ENCODE assay signal across 24 cellular contexts in the genomic region with DNA sequence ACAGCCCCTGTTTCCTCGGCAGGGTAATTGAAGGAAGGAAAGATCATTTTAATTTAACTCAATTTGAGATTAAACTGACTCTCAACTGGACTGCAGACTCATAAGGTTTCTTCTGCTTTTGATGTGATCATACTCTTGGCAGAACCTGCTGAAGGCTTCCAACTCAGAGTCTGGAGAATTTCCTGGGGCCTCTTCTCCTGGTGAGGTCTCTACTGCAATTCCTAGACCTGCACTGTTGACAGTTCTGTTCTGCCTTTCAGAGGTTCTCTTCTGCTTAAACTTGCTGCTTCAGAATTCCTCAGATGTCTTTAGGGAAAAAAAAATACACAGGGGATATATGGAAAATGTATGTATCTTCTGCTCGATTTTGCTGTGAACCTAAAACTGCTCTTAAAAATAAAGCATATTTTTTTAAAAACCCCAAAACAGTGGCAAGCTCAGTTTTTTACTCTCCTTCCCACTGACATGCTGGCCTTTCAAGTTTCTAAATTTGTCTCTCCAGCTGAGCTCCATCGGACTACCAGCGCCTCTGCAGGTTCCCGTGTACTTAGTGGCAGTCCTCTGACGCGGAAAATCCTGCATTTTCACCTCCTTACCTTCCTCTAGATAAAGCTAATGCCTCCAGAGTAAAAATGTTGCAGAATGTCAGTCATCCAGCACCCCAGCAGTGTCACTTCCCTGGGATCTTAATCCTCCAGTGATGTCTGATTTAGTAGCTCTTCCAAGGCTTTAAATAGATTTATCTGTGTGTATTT.
"Had no signal": no experiment of that assay in that cellular context is flagged by ENCODE, and none has a peak within 500 bp of the region (broad histone marks: within the 10 kb centered on the region; RNA-seq: fewer than 3 reads in every experiment).

No MANE protein-coding gene starts in this region.

- H3K9me3 Mint-ChIP-seq: activated CD4-positive, alpha-beta memory T cell treated with anti-CD3 and anti-CD28 coated beads for 36 hours; activated CD4-positive, alpha-beta T cell treated with anti-CD3 and anti-CD28 coated beads, Interleukin-2, amount 10 ng/mL, durations not matched to agents 24 days and 14 days had no signal

- H3K36me3 ChIP-seq: ascending aorta, neutrophil, spleen, uterus had no signal

- H3K9me3 ChIP-seq: neutrophil, psoas muscle, spleen, uterus had no signal

- H3K27ac ChIP-seq: ascending aorta, neutrophil, psoas muscle, spleen, uterus had no signal

- H3K36me3 Mint-ChIP-seq: activated CD4-positive, alpha-beta memory T cell treated with anti-CD3 and anti-CD28 coated beads for 36 hours; activated naive CD8-positive, alpha-beta T cell treated with anti-CD3 and anti-CD28 coated beads, Interleukin-2, amount 10 ng/mL, durations not matched to agents 7 days and 5 days; brain; naive thymus-derived CD8-positive, alpha-beta T cell; type B pancreatic cell had no signal

- H3K4me3 Mint-ChIP-seq: activated CD4-positive, alpha-beta memory T cell treated with anti-CD3 and anti-CD28 coated beads for 36 hours; activated CD4-positive, alpha-beta T cell treated with anti-CD3 and anti-CD28 coated beads, Interleukin-2, amount 10 ng/mL, durations not matched to agents 24 days and 14 days; activated naive CD4-positive, alpha-beta T cell treated with anti-CD3 and anti-CD28 coated beads for 36 hours; activated naive CD8-positive, alpha-beta T cell treated with anti-CD3 and anti-CD28 coated beads, Interleukin-2, amount 10 ng/mL, durations not matched to agents 7 days and 5 days; activated T-helper 1 cell treated with anti-CD3 and anti-CD28 coated beads, Interleukin-12 subunit alpha, Interleukin-12 subunit beta, Interleukin-2, Interleukin-4 antibody, amounts not matched to agents 30 ng/mL and 10 ng/mL and 1 ng/mL, durations not matched to agents 14 hours and 24 hours and 36 hours; brain; effector memory CD8-positive, alpha-beta T cell; naive thymus-derived CD8-positive, alpha-beta T cell; type B pancreatic cell had no signal

- H3K4me3 ChIP-seq: ascending aorta, psoas muscle, spleen, uterus had no signal

- H3K27me3 Mint-ChIP-seq: activated CD4-positive, alpha-beta memory T cell treated with anti-CD3 and anti-CD28 coated beads for 36 hours; activated CD4-positive, alpha-beta T cell treated with anti-CD3 and anti-CD28 coated beads, Interleukin-2, amount 10 ng/mL, durations not matched to agents 24 days and 14 days; activated naive CD8-positive, alpha-beta T cell treated with anti-CD3 and anti-CD28 coated beads, Interleukin-2, amount 10 ng/mL, durations not matched to agents 7 days and 5 days; effector memory CD8-positive, alpha-beta T cell; type B pancreatic cell had no signal

- H3K4me1 ChIP-seq: ascending aorta, spleen, uterus had no signal

- DNase-seq: activated CD4-positive, alpha-beta memory T cell treated with anti-CD3 and anti-CD28 coated beads for 36 hours; activated CD4-positive, alpha-beta T cell treated with anti-CD3 and anti-CD28 coated beads, Interleukin-2, amount 10 ng/mL, durations not matched to agents 24 days and 14 days; activated CD4-positive, CD25-positive, alpha-beta regulatory T cell treated with anti-CD3 and anti-CD28 coated beads, Interleukin-2, amount 50 U/mL, for 72 hours; activated CD8-positive, alpha-beta memory T cell treated with anti-CD3 and anti-CD28 coated beads, Interleukin-2, amount 50 U/mL, for 4 hours; activated effector memory CD4-positive, alpha-beta T cell treated with anti-CD3 and anti-CD28 coated beads, Interleukin-2, amount 50 U/mL, for 16 hours; activated naive CD4-positive, alpha-beta T cell treated with anti-CD3 and anti-CD28 coated beads for 36 hours; activated naive CD8-positive, alpha-beta T cell treated with anti-CD3 and anti-CD28 coated beads, Interleukin-2, amount 10 ng/mL, durations not matched to agents 7 days and 5 days; activated T-cell treated with anti-CD3 and anti-CD28 coated beads, Interleukin-2, amount 50 U/mL, for 1 hour; caudate nucleus; cortex of kidney; effector memory CD8-positive, alpha-beta T cell; foreskin fibroblast; left cardiac atrium; naive thymus-derived CD8-positive, alpha-beta T cell; psoas muscle; spleen; stimulated activated naive CD4-positive, alpha-beta T cell treated with Interleukin-2 at 50 U/mL for 16 hours; T-helper 2 cell; uterus had no signal

- H3K4me1 Mint-ChIP-seq: activated CD4-positive, alpha-beta T cell treated with anti-CD3 and anti-CD28 coated beads, Interleukin-2, amount 10 ng/mL, durations not matched to agents 24 days and 14 days; activated naive CD8-positive, alpha-beta T cell treated with anti-CD3 and anti-CD28 coated beads, Interleukin-2, amount 10 ng/mL, durations not matched to agents 7 days and 5 days; naive thymus-derived CD8-positive, alpha-beta T cell had no signal

- ATAC-seq: effector memory CD8-positive, alpha-beta T cell; naive thymus-derived CD8-positive, alpha-beta T cell; psoas muscle had no signal

- H3K27me3 ChIP-seq: ascending aorta, neutrophil, spleen, uterus had no signal

- H3K27ac Mint-ChIP-seq: activated CD4-positive, alpha-beta memory T cell treated with anti-CD3 and anti-CD28 coated beads for 36 hours; activated CD4-positive, alpha-beta T cell treated with anti-CD3 and anti-CD28 coated beads, Interleukin-2, amount 10 ng/mL, durations not matched to agents 24 days and 14 days; activated naive CD4-positive, alpha-beta T cell treated with anti-CD3 and anti-CD28 coated beads for 36 hours; activated naive CD8-positive, alpha-beta T cell treated with anti-CD3 and anti-CD28 coated beads, Interleukin-2, amount 10 ng/mL, durations not matched to agents 7 days and 5 days; activated T-helper 1 cell treated with anti-CD3 and anti-CD28 coated beads, Interleukin-12 subunit alpha, Interleukin-12 subunit beta, Interleukin-2, Interleukin-4 antibody, amounts not matched to agents 30 ng/mL and 10 ng/mL and 1 ng/mL, durations not matched to agents 14 hours and 24 hours and 36 hours; effector memory CD8-positive, alpha-beta T cell; naive thymus-derived CD8-positive, alpha-beta T cell; type B pancreatic cell had no signal
